Comparison of ENCODE assay signal across 8 cellular contexts in the genomic region with DNA sequence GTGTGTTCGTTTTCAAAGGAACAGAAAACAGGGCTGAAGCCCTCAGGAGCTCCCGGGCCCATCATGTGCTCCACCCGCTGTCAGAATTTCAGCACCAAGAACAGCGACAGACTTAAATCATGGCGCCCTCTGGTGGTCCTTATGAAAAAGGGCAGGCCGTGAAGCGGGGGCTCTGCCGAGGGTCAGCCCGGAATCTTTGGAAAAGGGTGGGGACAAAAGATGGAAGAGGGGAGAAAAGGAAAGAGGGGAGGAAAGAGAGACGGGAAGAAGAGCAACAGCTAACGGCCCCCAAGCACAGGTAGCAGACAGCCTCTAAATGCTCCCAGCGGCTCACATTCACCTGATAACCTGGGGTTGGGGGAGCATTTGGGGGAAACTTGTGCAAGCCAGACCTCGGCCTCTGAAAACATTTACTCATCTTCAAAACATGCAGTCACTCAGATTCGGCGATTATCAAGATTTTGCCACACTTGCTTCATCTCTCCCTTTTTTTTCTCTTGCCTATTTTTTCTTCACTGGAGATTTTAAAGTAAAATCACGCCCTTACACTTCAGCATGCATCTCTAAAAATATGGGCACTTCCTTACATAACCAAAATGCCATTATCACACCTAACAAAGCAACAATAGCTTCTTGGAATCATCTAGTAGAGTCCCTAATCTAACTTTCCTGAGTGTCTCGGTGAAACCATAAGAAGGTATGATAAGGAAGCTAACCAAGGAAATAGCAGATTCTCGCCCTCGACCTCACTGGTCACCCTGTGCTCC. TPM values are rescaled to one million over a fixed set of nuclear protein-coding genes. Genes with fewer than 3 reads are reported as not detected.
DNase-seq lines count a peak whose midpoint lies in the region; ATAC-seq, FAIRE-seq and TF ChIP-seq lines count a peak whose summit lies in the region.

No MANE protein-coding gene starts in this region.

- no peak overlapping the region for H2BK15ac ChIP-seq in H1 (ENCODE audit: low read length)

- H3K79me1 ChIP-seq in H1 (ENCODE audit: low read depth, low read length) = no peaks in the 10 kb centered on the region

- CTCF ChIA-PET in CD4-positive, alpha-beta T cell (lab: Charles Lee) = interaction anchor here (0.9 to 1.3 kb wide), 2 partner anchors 27 to 524 kb away, joined by 3 to 5 read pairs; no protein-coding TSS in a partner anchor
- CTCF ChIA-PET in activated CD4-positive, alpha-beta memory T cell treated with anti-CD3 and anti-CD28 coated beads, Interleukin-2, amount 10 ng/mL, durations not matched to agents 7 days and 5 days (lab: Charles Lee) = interaction anchor here (0.6 to 3.7 kb wide), 12 partner anchors 14 to 327 kb away, joined by 3 to 29 read pairs (median 3); a partner anchor contains a TSS
- CTCF ChIA-PET in H1 (lab: Charles Lee; ENCODE audit: partially characterized antibody) = interaction anchor here (0.6 to 7.3 kb wide), 48 partner anchors 8 to 489 kb away, joined by 3 to 58 read pairs (median 4); a partner anchor contains a TSS

- H2BK20ac ChIP-seq in H1 (ENCODE audit: low read length) = no peak overlapping the region

- no peak overlapping the region for H2BK120ac ChIP-seq in H1 (replicated peaks; ENCODE audit: low read depth, low read length)

- no peak overlapping the region for H3K27ac Mint-ChIP-seq in CD4-positive, alpha-beta T cell
- H3K27ac Mint-ChIP-seq in activated CD4-positive, alpha-beta memory T cell treated with anti-CD3 and anti-CD28 coated beads, Interleukin-2, amount 10 ng/mL, durations not matched to agents 7 days and 5 days = no peak overlapping the region
- no peak overlapping the region for H3K27ac Mint-ChIP-seq in stimulated activated naive CD8-positive, alpha-beta T cell treated with anti-CD3 and anti-CD28 coated beads, Interleukin-15, amount 100 ng/mL, for 72 hours

- peak; percentile 67 to 80 for TF ChIP-seq RAD21 in H1 (IDR thresholded peaks at IDR 0.05 in 1 of 2, conservative IDR thresholded peaks at IDR 0.05 in 1 of 2; ENCODE audit: low read depth in 2 of 2, low read length in 2 of 2)

- no peak overlapping the region for H3K14ac ChIP-seq in H1 (ENCODE audit: insufficient read length)

- no peak for TF ChIP-seq POLR2A in H54 (IDR thresholded peaks at IDR 0.05; ENCODE audit: low read depth, low read length)
- TF ChIP-seq POLR2A in H1 (IDR thresholded peaks at IDR 0.05; ENCODE audit: control extremely low read depth in 1 of 2, low read depth in 2 of 2, low read length in 2 of 2) = no peak

- H3K23ac ChIP-seq in H1 (ENCODE audit: insufficient read length) = no peak overlapping the region

- peaks cover 29% of the 10 kb centered on the region for H3K27me3 ChIP-seq in CD4-positive, alpha-beta T cell (ENCODE audit: control insufficient read depth, insufficient read depth, low read length)
- H3K27me3 ChIP-seq in H1 (replicated peaks in 1 of 4; ENCODE audit: control insufficient read depth in 3 of 4, extremely low read depth in 1 of 4, insufficient read depth in 3 of 4, low read length in 3 of 4) = no peaks in the 10 kb centered on the region; a peak in 1 of 7 replicates

- H2AFZ ChIP-seq in H1 (ENCODE audit: low read length) = no peak overlapping the region

- no peak overlapping the region for H3K9ac ChIP-seq in H1 (replicated peaks in 1 of 4; ENCODE audit: extremely low read depth in 1 of 4, low read depth in 3 of 4, low read length in 3 of 4)

- WGBS in H1 (ENCODE audit: extremely low coverage in 1 of 2, insufficient coverage in 1 of 2, insufficient read length in 1 of 2, insufficient replicate concordance in 2 of 2, low coverage in 1 of 2, low lambda C conversion rate in 2 of 2, missing lambda C conversion rate in 1 of 2), 2 experiments = 39% methylated on average over 19 of the region's 19 CpGs; no CpG with 5 or more reads in 1 of the 2 experiments

- no peak overlapping the region for H3K56ac ChIP-seq in H1 (replicated peaks; ENCODE audit: insufficient read length, low read depth, low read length)

- H3K9me3 ChIP-seq in CD4-positive, alpha-beta T cell (ENCODE audit: control insufficient read depth, low read length) = peaks cover 4% of the 10 kb centered on the region
- H3K9me3 ChIP-seq in H1 (ENCODE audit: insufficient read depth in 2 of 2, low read depth in 1 of 2, low read length in 1 of 2) = peaks cover 1 to 2% of the 10 kb centered on the region in 2 experiments; a peak in 2 of 4 replicates

- H3K36me3 ChIP-seq in H1 (ENCODE audit: control insufficient read depth in 2 of 4, insufficient read depth in 4 of 4, low read length in 3 of 4) = no peaks in the 10 kb centered on the region

- no peaks in the 10 kb centered on the region for H3K9me3 Mint-ChIP-seq in CD4-positive, alpha-beta T cell
- H3K9me3 Mint-ChIP-seq in activated CD4-positive, alpha-beta memory T cell treated with anti-CD3 and anti-CD28 coated beads, Interleukin-2, amount 10 ng/mL, durations not matched to agents 7 days and 5 days = peaks cover 3% of the 10 kb centered on the region
- peaks cover 4 to 18% of the 10 kb centered on the region in 2 donors for H3K9me3 Mint-ChIP-seq in stimulated activated naive CD8-positive, alpha-beta T cell treated with anti-CD3 and anti-CD28 coated beads, Interleukin-15, amount 100 ng/mL, for 72 hours

- peaks cover 62% of the 10 kb centered on the region for H3K27me3 Mint-ChIP-seq in CD4-positive, alpha-beta T cell
- H3K27me3 Mint-ChIP-seq in activated CD4-positive, alpha-beta memory T cell treated with anti-CD3 and anti-CD28 coated beads, Interleukin-2, amount 10 ng/mL, durations not matched to agents 7 days and 5 days = peaks cover 14% of the 10 kb centered on the region
- H3K27me3 Mint-ChIP-seq in stimulated activated naive CD8-positive, alpha-beta T cell treated with anti-CD3 and anti-CD28 coated beads, Interleukin-15, amount 100 ng/mL, for 72 hours = peaks cover 73% of the 10 kb centered on the region

- H4K8ac ChIP-seq in H1 (ENCODE audit: extremely low read depth, insufficient read depth, low read length) = no peak overlapping the region

- peak; percentile 75 for TF ChIP-seq CTCF in CD4-positive, alpha-beta T cell (IDR thresholded peaks at IDR 0.05)
- peak; percentile 80 to 93 (median 85) for TF ChIP-seq CTCF in H1 (IDR thresholded peaks at IDR 0.05; ENCODE audit: control extremely low read depth in 1 of 3, insufficient read depth in 1 of 3, low read depth in 1 of 3, low read length in 3 of 3)

- no peak for FAIRE-seq in H54 (lab: Jason Lieb, UNC)
- peak; percentile 69 for FAIRE-seq in H1 (lab: Jason Lieb, UNC)

- 0 out of 3 replicates have a peak, but pooled peaks of 1 of the 2 experiments have one; percentile 13 for TF ChIP-seq EP300 in H1 (IDR thresholded peaks at IDR 0.05; ENCODE audit: borderline replicate concordance in 1 of 2, low read depth in 2 of 2, low read length in 2 of 2)

- no peak overlapping the region for H3K18ac ChIP-seq in H1 (ENCODE audit: extremely low read depth, low read length)

- no peaks in the 10 kb centered on the region for H3K23me2 ChIP-seq in H1 (ENCODE audit: low read depth, low read length)

- POLR2A ChIA-PET in CD4-positive, alpha-beta T cell (lab: Charles Lee) = no interaction called here
- POLR2A ChIA-PET in activated CD4-positive, alpha-beta memory T cell treated with anti-CD3 and anti-CD28 coated beads, Interleukin-2, amount 10 ng/mL, durations not matched to agents 7 days and 5 days (lab: Charles Lee) = no interaction called here
- POLR2A ChIA-PET in H1 (lab: Charles Lee; ENCODE audit: partially characterized antibody) = no interaction called here

- no peak overlapping the region for H4K91ac ChIP-seq in H1 (replicated peaks; ENCODE audit: insufficient read length, low read length)

- ATAC-seq in CD4-positive, alpha-beta T cell (ENCODE audit: poor library complexity) = peak; percentile 68
- ATAC-seq in stimulated activated naive CD8-positive, alpha-beta T cell treated with anti-CD3 and anti-CD28 coated beads, Interleukin-15, amount 100 ng/mL, for 72 hours = peak; percentile 49
- no peak for ATAC-seq in HG03378 (IDR thresholded peaks at IDR 0.05; ENCODE audit: unreplicated experiment)

- H3K4me3 Mint-ChIP-seq in CD4-positive, alpha-beta T cell = no peak overlapping the region
- H3K4me3 Mint-ChIP-seq in activated CD4-positive, alpha-beta memory T cell treated with anti-CD3 and anti-CD28 coated beads, Interleukin-2, amount 10 ng/mL, durations not matched to agents 7 days and 5 days = no peak overlapping the region
- H3K4me3 Mint-ChIP-seq in stimulated activated naive CD8-positive, alpha-beta T cell treated with anti-CD3 and anti-CD28 coated beads, Interleukin-15, amount 100 ng/mL, for 72 hours = no peak overlapping the region

- intact Hi-C loops in CD4-positive, alpha-beta T cell (cut with DNase I, micrococcal nuclease) = loop anchor here (2.0 to 10.0 kb wide), 3 partner anchors 182 to 296 kb away; no protein-coding TSS in a partner anchor

- H2BK5ac ChIP-seq in H1 (ENCODE audit: low read depth, low read length) = no peak overlapping the region

- H3K4ac ChIP-seq in H1 (replicated peaks; ENCODE audit: insufficient read length, low read depth, low read length) = no peak overlapping the region

- H3K27ac ChIP-seq in CD4-positive, alpha-beta T cell (ENCODE audit: low read depth, low read length) = no peak overlapping the region
- H3K27ac ChIP-seq in H1 (ENCODE audit: low read depth, low read length) = no peak overlapping the region

- peaks cover 0 to 3% of the 10 kb centered on the region in 2 experiments for H4K20me1 ChIP-seq in H1 (replicated peaks in 1 of 2; ENCODE audit: control insufficient read depth in 1 of 2, insufficient read depth in 2 of 2, low read length in 2 of 2)

- H3K36me3 Mint-ChIP-seq in CD4-positive, alpha-beta T cell (ENCODE audit: low read depth) = no peaks in the 10 kb centered on the region
- no peaks in the 10 kb centered on the region for H3K36me3 Mint-ChIP-seq in activated CD4-positive, alpha-beta memory T cell treated with anti-CD3 and anti-CD28 coated beads, Interleukin-2, amount 10 ng/mL, durations not matched to agents 7 days and 5 days (ENCODE audit: low read depth)

- H3K4me1 ChIP-seq in H1 (replicated peaks in 1 of 4; ENCODE audit: control insufficient read depth in 3 of 4, insufficient read depth in 4 of 4, low read length in 3 of 4) = no peaks in the 10 kb centered on the region

- H2AK5ac ChIP-seq in H1 (ENCODE audit: low read depth, low read length) = no peak overlapping the region

- H3K4me1 Mint-ChIP-seq in CD4-positive, alpha-beta T cell (ENCODE audit: low read depth) = no peaks in the 10 kb centered on the region
- no peaks in the 10 kb centered on the region for H3K4me1 Mint-ChIP-seq in activated CD4-positive, alpha-beta memory T cell treated with anti-CD3 and anti-CD28 coated beads, Interleukin-2, amount 10 ng/mL, durations not matched to agents 7 days and 5 days
- H3K4me1 Mint-ChIP-seq in stimulated activated naive CD8-positive, alpha-beta T cell treated with anti-CD3 and anti-CD28 coated beads, Interleukin-15, amount 100 ng/mL, for 72 hours = no peaks in the 10 kb centered on the region

- no peak overlapping the region for H4K5ac ChIP-seq in H1 (ENCODE audit: insufficient read length, low read depth, low read length)

- H3K4me2 ChIP-seq in H1 (ENCODE audit: insufficient read depth in 1 of 2, low read depth in 2 of 2, low read length in 2 of 2) = no peak overlapping the region

- H2BK12ac ChIP-seq in H1 (ENCODE audit: low read depth, low read length) = no peak overlapping the region

- DNase-seq in CD4-positive, alpha-beta T cell = peak in 9 of 10 experiments; percentile 12 to 48 (median 28)
- DNase-seq in H54 (ENCODE audit: insufficient read length, low spot score) = peak; percentile 73
- peak; percentile 8 for DNase-seq in NCI-H446 treated with DMSO at 0.1 percent for 48 hours (lab: John Stamatoyannopoulos, UW)
- DNase-seq in activated CD4-positive, alpha-beta memory T cell treated with anti-CD3 and anti-CD28 coated beads, Interleukin-2, amount 10 ng/mL, durations not matched to agents 7 days and 5 days = peak; percentile 58
- DNase-seq in H1 (ENCODE audit: low read depth in 1 of 2, low spot score in 2 of 2) = peak; percentile 39 to 69
- peak; percentile 74 for DNase-seq in myocyte (ENCODE audit: low read depth)
- peak; percentile 36 to 42 for DNase-seq in stimulated activated naive CD8-positive, alpha-beta T cell treated with anti-CD3 and anti-CD28 coated beads, Interleukin-15, amount 100 ng/mL, for 72 hours

- no peaks in the 10 kb centered on the region for H3K79me2 ChIP-seq in H1 (ENCODE audit: control insufficient read depth in 1 of 2, insufficient read depth in 2 of 2, low read length in 2 of 2)

- H3K4me3 ChIP-seq in H1 (ENCODE audit: extremely low read depth in 1 of 4, insufficient read depth in 2 of 4, low read depth in 3 of 4, low read length in 4 of 4) = no peak overlapping the region

RNA-seq across cellular contexts. Expression of a gene that starts 28.1 kb away (rescaled TPM):
- 10 to 100 TPM; 25.9 to 28.5 TPM for total RNA-seq in CD4-positive, alpha-beta T cell
- total RNA-seq in activated CD4-positive, alpha-beta memory T cell treated with anti-CD3 and anti-CD28 coated beads, Interleukin-2, amount 10 ng/mL, durations not matched to agents 7 days and 5 days = 10 to 100 TPM; 34.8 to 36.3 TPM
- total RNA-seq in H1 (2021; fragmentation: NEBNext Ultra II Directional; extraction: Animal tissue kit (Norgen Biotek cat#: 25700)) = 4.0 and 4.1 TPM in 2 replicates
- polyA plus RNA-seq in H1 (2011; rRNA removed) = 3.3 and 5.8 TPM in 2 replicates
- polyA plus RNA-seq in H1 (2011; cell fraction: cytosol; rRNA removed) = 3.4 TPM
- polyA plus RNA-seq in H1 (2011; cell fraction: nucleus; rRNA removed) = 9.7 TPM
- 1.8 to 4.3 TPM (median 3.6 TPM) in 4 replicates for polyA plus RNA-seq in H1 (2012, experiment 1 of 2)
- 1.4 TPM for polyA plus RNA-seq in H1 (2012, experiment 2 of 2)
- 3.7 TPM for polyA plus RNA-seq in H1 (2013, experiment 1 of 2)
- 4.0 TPM for polyA plus RNA-seq in H1 (2013, experiment 2 of 2)
- polyA minus RNA-seq in H1 (2011; rRNA and poly(A)+ RNA removed) = 3.2 and 4.5 TPM in 2 replicates
- polyA minus RNA-seq in H1 (2011; cell fraction: cytosol; rRNA and poly(A)+ RNA removed) = 2.6 TPM
- 7.5 TPM for polyA minus RNA-seq in H1 (2011; cell fraction: nucleus; rRNA and poly(A)+ RNA removed)
- total RNA-seq in myocyte = 15.2 and 20.5 TPM in 2 replicates
- 37.6 TPM for polyA plus RNA-seq in myocyte (2012)

Comparison
In these comparisons a context has a peak if more than half of its experiments do, and no peak if none do; other contexts are left out.
1. DNase-seq: peak in every context shown above with its lines; median percentile 74 in myocyte; 73 in H54; 58 in activated CD4-positive, alpha-beta memory T cell treated with anti-CD3 and anti-CD28 coated beads, Interleukin-2, amount 10 ng/mL, durations not matched to agents 7 days and 5 days; 54 in H1; 39 in stimulated activated naive CD8-positive, alpha-beta T cell treated with anti-CD3 and anti-CD28 coated beads, Interleukin-15, amount 100 ng/mL, for 72 hours; 28 in CD4-positive, alpha-beta T cell; 8 in NCI-H446 treated with DMSO at 0.1 percent for 48 hours.